1 cellular context compared by ENCODE assay signal in the genomic region with DNA sequence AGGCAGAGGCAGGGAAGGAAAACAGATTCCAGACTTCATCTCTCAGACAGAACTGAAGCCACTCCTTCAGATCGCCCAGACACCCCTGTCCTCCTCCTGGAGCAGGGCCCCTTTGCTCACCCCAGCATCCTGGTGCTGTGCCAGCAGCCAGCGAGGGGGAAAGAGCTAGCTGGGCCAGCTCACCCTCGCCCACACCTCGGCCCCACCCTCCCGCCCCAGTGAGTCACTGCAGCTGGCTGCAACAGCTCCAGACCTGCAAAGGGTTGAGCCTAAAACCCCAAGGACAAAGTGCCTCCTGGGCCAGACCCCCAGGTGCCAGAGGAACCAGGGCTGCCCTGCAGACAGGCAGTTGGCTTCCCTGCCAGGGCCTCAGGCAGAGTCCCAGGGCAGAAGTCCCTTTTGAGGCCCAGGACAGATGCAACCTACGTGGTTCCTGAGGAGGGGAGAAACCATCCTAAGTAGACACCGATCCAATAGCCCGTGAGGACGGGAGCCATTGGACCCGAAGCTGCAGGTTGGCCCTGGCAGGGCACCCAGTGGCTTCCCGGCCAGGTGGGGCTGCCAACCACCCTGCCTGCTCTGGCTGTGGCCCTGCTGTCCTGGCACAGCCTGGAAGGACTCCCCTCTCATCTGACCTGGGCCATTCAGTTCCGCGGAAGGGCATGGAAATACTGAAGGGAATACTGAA.
TF ChIP-seq lines count a peak whose summit lies in the region.

No MANE protein-coding gene starts in this region.

TF ChIP-seq in K562, 482 proteins besides CTCF, POLR2A, EP300 and RAD21 (continued from another document):
- TF ChIP-seq, protein P1, sequence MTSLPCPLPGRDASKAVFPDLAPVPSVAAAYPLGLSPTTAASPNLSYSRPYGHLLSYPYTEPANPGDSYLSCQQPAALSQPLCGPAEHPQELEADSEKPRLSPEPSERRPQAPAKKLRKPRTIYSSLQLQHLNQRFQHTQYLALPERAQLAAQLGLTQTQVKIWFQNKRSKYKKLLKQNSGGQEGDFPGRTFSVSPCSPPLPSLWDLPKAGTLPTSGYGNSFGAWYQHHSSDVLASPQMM (CRISPR knock-in tag; IDR thresholded peaks at IDR 0.05): no peak
- TF ChIP-seq, protein P2, sequence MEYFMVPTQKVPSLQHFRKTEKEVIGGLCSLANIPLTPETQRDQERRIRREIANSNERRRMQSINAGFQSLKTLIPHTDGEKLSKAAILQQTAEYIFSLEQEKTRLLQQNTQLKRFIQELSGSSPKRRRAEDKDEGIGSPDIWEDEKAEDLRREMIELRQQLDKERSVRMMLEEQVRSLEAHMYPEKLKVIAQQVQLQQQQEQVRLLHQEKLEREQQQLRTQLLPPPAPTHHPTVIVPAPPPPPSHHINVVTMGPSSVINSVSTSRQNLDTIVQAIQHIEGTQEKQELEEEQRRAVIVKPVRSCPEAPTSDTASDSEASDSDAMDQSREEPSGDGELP (CRISPR knock-in tag; IDR thresholded peaks at IDR 0.05; ENCODE audit: borderline replicate concordance): peak; percentile 21; the same call in 1 of the 2 replicates
- no peak for TF ChIP-seq HIVEP1 (CRISPR knock-in tag; IDR thresholded peaks at IDR 0.05)
- TF ChIP-seq, protein P3, sequence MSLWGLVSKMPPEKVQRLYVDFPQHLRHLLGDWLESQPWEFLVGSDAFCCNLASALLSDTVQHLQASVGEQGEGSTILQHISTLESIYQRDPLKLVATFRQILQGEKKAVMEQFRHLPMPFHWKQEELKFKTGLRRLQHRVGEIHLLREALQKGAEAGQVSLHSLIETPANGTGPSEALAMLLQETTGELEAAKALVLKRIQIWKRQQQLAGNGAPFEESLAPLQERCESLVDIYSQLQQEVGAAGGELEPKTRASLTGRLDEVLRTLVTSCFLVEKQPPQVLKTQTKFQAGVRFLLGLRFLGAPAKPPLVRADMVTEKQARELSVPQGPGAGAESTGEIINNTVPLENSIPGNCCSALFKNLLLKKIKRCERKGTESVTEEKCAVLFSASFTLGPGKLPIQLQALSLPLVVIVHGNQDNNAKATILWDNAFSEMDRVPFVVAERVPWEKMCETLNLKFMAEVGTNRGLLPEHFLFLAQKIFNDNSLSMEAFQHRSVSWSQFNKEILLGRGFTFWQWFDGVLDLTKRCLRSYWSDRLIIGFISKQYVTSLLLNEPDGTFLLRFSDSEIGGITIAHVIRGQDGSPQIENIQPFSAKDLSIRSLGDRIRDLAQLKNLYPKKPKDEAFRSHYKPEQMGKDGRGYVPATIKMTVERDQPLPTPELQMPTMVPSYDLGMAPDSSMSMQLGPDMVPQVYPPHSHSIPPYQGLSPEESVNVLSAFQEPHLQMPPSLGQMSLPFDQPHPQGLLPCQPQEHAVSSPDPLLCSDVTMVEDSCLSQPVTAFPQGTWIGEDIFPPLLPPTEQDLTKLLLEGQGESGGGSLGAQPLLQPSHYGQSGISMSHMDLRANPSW (CRISPR knock-in tag; IDR thresholded peaks at IDR 0.05): no peak
- no peak for TF ChIP-seq NUFIP1 (IDR thresholded peaks at IDR 0.05; ENCODE audit: partially characterized antibody)
- peak; percentile 58; the same call in 1 of the 2 replicates for TF ChIP-seq FOSL1 (tag; conservative IDR thresholded peaks at IDR 0.05)
- TF ChIP-seq, protein P4, sequence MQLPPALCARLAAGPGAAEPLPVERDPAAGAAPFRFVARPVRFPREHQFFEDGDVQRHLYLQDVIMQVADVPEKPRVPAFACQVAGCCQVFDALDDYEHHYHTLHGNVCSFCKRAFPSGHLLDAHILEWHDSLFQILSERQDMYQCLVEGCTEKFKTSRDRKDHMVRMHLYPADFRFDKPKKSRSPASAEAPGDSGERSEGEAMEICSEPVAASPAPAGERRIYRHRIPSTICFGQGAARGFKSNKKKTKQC (CRISPR knock-in tag; IDR thresholded peaks at IDR 0.05): no peak
- TF ChIP-seq, protein P5, sequence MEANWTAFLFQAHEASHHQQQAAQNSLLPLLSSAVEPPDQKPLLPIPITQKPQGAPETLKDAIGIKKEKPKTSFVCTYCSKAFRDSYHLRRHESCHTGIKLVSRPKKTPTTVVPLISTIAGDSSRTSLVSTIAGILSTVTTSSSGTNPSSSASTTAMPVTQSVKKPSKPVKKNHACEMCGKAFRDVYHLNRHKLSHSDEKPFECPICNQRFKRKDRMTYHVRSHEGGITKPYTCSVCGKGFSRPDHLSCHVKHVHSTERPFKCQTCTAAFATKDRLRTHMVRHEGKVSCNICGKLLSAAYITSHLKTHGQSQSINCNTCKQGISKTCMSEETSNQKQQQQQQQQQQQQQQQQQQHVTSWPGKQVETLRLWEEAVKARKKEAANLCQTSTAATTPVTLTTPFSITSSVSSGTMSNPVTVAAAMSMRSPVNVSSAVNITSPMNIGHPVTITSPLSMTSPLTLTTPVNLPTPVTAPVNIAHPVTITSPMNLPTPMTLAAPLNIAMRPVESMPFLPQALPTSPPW (CRISPR knock-in tag; IDR thresholded peaks at IDR 0.05): peak; percentile 55
